8 cellular contexts compared by ENCODE assay signal in genomic region chr6:97849390-97849789, GRCh38.
"Had no signal": no experiment of that assay in that cellular context is flagged by ENCODE, and none has a peak within 500 bp of the region (broad histone marks: within the 10 kb centered on the region; RNA-seq: fewer than 3 reads in every experiment).

No MANE protein-coding gene starts in this region.

- H3K27me3 Mint-ChIP-seq: IgD-negative memory B cell had no signal

- H3K4me1 Mint-ChIP-seq: IgD-negative memory B cell had no signal

- FAIRE-seq: H1, H54, HTR-8/SVneo had no signal

- H3K4me3 Mint-ChIP-seq: GM23338, H9, IgD-negative memory B cell had no signal

- H3K27ac Mint-ChIP-seq: GM23338, H9, IgD-negative memory B cell had no signal

- H3K4me2 ChIP-seq: GM23338 had no signal

- H3K36me3 Mint-ChIP-seq: IgD-negative memory B cell had no signal

- H2AFZ ChIP-seq: GM23338 had no signal

- H3K4me3 ChIP-seq: GM23338 had no signal

- DNase-seq: H9, HCEC 1CT, KBM-7 had no signal

- H3K9me3 Mint-ChIP-seq: GM23338, H9, IgD-negative memory B cell had no signal
